ENCODE assay signal across 15 cellular contexts in the genomic region with DNA sequence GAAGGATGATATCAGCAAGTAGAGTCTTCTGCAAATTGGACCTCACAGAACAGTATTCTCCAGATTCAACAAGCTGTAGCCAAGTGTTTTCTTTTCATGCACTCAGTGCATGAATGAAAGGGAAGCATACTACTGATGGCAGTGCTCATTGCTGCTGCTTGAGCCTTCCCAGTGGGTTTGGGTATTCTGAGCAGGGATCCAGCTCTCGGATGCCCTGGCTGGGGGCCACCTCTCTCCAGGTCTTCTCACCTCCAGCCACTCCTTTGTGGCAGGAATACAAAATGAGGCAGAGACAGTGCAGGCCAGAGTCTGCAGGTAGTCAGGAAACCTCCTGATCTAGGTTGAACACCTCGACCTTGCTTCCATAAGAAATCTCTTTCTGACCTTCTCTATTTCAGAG.
A peak's percentile ranks its signal among the peaks of the same experiment; 100 is the strongest.
DNase-seq lines count a peak whose midpoint lies in the region; ATAC-seq and TF ChIP-seq lines count a peak whose summit lies in the region.
"Had no signal": no experiment of that assay in that cellular context is flagged by ENCODE, and none has a peak within 500 bp of the region (broad histone marks: within the 10 kb centered on the region; RNA-seq: fewer than 3 reads in every experiment).

No MANE protein-coding gene starts in this region.

- peaks cover 0 to 31% (median 4%) of the 10 kb centered on the region in 11 donors for H3K9me3 ChIP-seq in heart right ventricle

- whole genome bisulfite sequencing in heart right ventricle, 2 donors: 55 to 62% methylated on average over 2 of the region's 2 CpGs

- DNase-seq in DMS79 (lab: John Stamatoyannopoulos, UW): peak; percentile 97
- peak; percentile 98 for DNase-seq in DMS79 treated with DMSO at 0.1 percent for 48 hours (lab: John Stamatoyannopoulos, UW)
- peak; percentile 34 for DNase-seq in NCI-H345 (lab: John Stamatoyannopoulos, UW)
- peak; percentile 32 for DNase-seq in cerebellum (ENCODE audit: low spot score)
- no peak for DNase-seq in heart right ventricle
- no peak for DNase-seq in NCI-H1436 treated with DMSO at 0.1 percent for 48 hours (lab: John Stamatoyannopoulos, UW)
- DNase-seq: Calu3; CD4-positive, alpha-beta memory T cell; COR-L47; DMS53; EL; GF-D8; GM23248; H9 had no signal

- H3K36me3 ChIP-seq in heart right ventricle: no peaks in the 10 kb centered on the region

- H3K27me3 ChIP-seq in heart right ventricle: no peaks in the 10 kb centered on the region

- no peak for TF ChIP-seq CTCF in heart right ventricle (IDR thresholded peaks at IDR 0.05)

- no peak for ATAC-seq in heart right ventricle
- ATAC-seq: HCT116 had no signal

- H3K4me3 ChIP-seq in heart right ventricle: no peak overlapping the region
- H3K4me3 ChIP-seq: GM23248 had no signal

- H3K4me1 ChIP-seq in heart right ventricle: no peaks in the 10 kb centered on the region

- no peak overlapping the region for H3K27ac ChIP-seq in heart right ventricle
- H3K27ac ChIP-seq: GM23248 had no signal

- intact Hi-C loops in heart right ventricle (cut with DNase I): no loop called here

Comparison
In these comparisons a context has a peak if more than half of its experiments do, and no peak if none do; other contexts are left out.
1. DNase-seq: peak in DMS79 (single experiment), DMS79 treated with DMSO at 0.1 percent for 48 hours (single experiment), NCI-H345 (single experiment) and cerebellum (single experiment); none in heart right ventricle (0 of 2) and NCI-H1436 treated with DMSO at 0.1 percent for 48 hours (single experiment).